32 cellular contexts compared by ENCODE assay signal in genomic region chr7:103628742-103629141, GRCh38.
"Had no signal": no experiment of that assay in that cellular context is flagged by ENCODE, and none has a peak within 500 bp of the region (broad histone marks: within the 10 kb centered on the region; RNA-seq: fewer than 3 reads in every experiment).

No MANE protein-coding gene starts in this region.

- H3K9me3 ChIP-seq: ovary, psoas muscle, right lobe of liver, sigmoid colon, spleen, thoracic aorta, thyroid gland, tibial nerve, upper lobe of left lung, vagina had no signal

- H3K27me3 ChIP-seq: neural progenitor cell, ovary, right lobe of liver, sigmoid colon, thyroid gland, tibial nerve, upper lobe of left lung, vagina had no signal

- H3K27ac ChIP-seq: neural progenitor cell, ovary, parathyroid adenoma, psoas muscle, right lobe of liver, sigmoid colon, spleen, thoracic aorta, thyroid gland, tibial nerve, upper lobe of left lung, vagina had no signal

- H3K4me1 ChIP-seq: neural progenitor cell, parathyroid adenoma, psoas muscle, right lobe of liver, sigmoid colon, spleen, thyroid gland, tibial nerve, upper lobe of left lung, vagina had no signal

- ATAC-seq: naive thymus-derived CD8-positive, alpha-beta T cell; natural killer cell treated with Interleukin-12 subunit alpha and Interleukin-12 subunit beta and Interleukin-15 and Interleukin-18, amount 100 ng/mL, for 72 hours; psoas muscle; right cardiac atrium; right lobe of liver; stimulated activated memory B cell treated with anti-CD40 and anti-IgM and Interleukin-4, amounts not matched to agents 10 μg/mL and 1 μg/mL and 100 μg/mL, for 72 hours; stimulated activated naive CD8-positive, alpha-beta T cell treated with anti-CD3 and anti-CD28 coated beads, Interleukin-15, amount 100 ng/mL, for 72 hours; stimulated activated naive CD8-positive, alpha-beta T cell treated with anti-CD3 and anti-CD28 coated beads, Interleukin-15, Interleukin-2, amounts not matched to agents 100 U/mL and 50 U/mL, for 24 hours had no signal

- H2AFZ ChIP-seq: neural progenitor cell, parathyroid adenoma had no signal

- H3K4me3 ChIP-seq: neural progenitor cell, ovary, psoas muscle, right lobe of liver, sigmoid colon, spleen, thoracic aorta, thyroid gland, tibial nerve, upper lobe of left lung, vagina had no signal

- DNase-seq: naive B cell; naive thymus-derived CD8-positive, alpha-beta T cell; nephron progenitor cell; occipital lobe; ovary; posterior cingulate gyrus; psoas muscle; right cardiac atrium; right lobe of liver; sigmoid colon; small intestine; spleen; stimulated activated CD4-positive, alpha-beta T cell treated with anti-CD3 and anti-CD28 coated beads, Interleukin-12 subunit alpha, Interleukin-12 subunit beta, amount 100 ng/mL, for 4 hours; stimulated activated CD4-positive, alpha-beta T cell treated with anti-CD3 and anti-CD28 coated beads, Interleukin-1b, Interleukin-23, amount 100 ng/mL, for 48 hours; stimulated activated CD4-positive, alpha-beta T cell treated with anti-CD3 and anti-CD28 coated beads, Interleukin-4, amount 100 ng/mL, for 1 hour; stimulated activated CD4-positive, alpha-beta T cell treated with anti-CD3 and anti-CD28 coated beads, Interleukin-4, amount 100 ng/mL, for 4 hours; stimulated activated CD8-positive, alpha-beta memory T cell treated with anti-CD3 and anti-CD28 coated beads, Interleukin-4, amount 100 ng/mL, for 48 hours; stimulated activated naive CD4-positive, alpha-beta T cell; stimulated activated naive CD8-positive, alpha-beta T cell treated with anti-CD3 and anti-CD28 coated beads, Interleukin-15, amount 100 ng/mL, for 72 hours; stimulated activated naive CD8-positive, alpha-beta T cell treated with anti-CD3 and anti-CD28 coated beads, Interleukin-15, Interleukin-2, amounts not matched to agents 100 U/mL and 50 U/mL, for 24 hours; substantia nigra; thyroid gland; trophoblast cell; upper lobe of left lung had no signal

- H3K9ac ChIP-seq: neural progenitor cell, parathyroid adenoma had no signal

- FAIRE-seq: small intestine, urothelium cell line had no signal

- H3K4me2 ChIP-seq: neural progenitor cell had no signal

- H3K36me3 ChIP-seq: neural progenitor cell, ovary, right lobe of liver, sigmoid colon, spleen, thoracic aorta, thyroid gland, tibial nerve, upper lobe of left lung, vagina had no signal

- H3K79me2 ChIP-seq: parathyroid adenoma had no signal
